In the genomic region with DNA sequence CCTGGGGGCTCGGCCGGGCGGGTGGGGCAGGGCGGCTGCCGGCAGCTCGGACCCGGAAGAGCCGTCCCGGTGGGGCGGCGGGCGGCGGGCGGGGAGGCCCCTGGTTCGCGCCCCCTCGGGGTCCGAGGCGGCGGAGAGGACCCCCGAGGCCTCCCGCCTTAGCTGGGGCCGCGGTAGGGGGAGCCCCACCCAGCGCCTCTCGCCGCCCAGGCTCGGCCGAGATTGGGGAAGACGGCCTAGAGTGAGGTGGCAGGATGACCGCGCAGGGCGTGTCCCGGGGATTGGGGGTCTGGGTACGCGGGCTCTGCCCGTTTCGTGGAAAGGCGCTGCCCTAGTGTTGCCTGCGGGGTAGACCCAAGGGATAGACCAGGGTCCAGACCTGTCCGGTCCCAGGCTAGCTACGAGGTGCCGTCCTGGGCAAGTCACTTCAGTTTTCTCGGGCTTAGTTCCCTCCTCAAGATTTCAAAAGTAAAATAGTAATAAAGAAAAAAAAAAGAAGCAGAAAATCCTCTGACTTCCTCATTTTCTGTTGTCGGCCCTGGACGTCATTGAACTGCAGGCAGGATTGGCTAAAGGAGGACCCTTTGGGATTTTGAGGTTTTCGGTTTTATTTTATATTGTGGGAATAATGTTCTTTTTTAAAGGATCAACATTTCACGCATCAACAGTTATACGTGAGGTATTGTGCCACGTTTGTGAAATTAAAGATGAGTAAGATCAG, we compare ENCODE assay signal across 8 cellular contexts. TPM values are rescaled to one million over a fixed set of nuclear protein-coding genes. Genes with fewer than 3 reads are reported as not detected.
DNase-seq lines count a peak whose midpoint lies in the region; ATAC-seq lines count a peak whose summit lies in the region.

No MANE protein-coding gene starts in this region.

- H4K8ac ChIP-seq in mesendoderm (ENCODE audit: low read depth, low read length): peak overlapping the region; percentile 93

- peak overlapping the region; percentile 96 for H3K56ac ChIP-seq in mesendoderm (ENCODE audit: low read length)

- no peaks in the 10 kb centered on the region for H3K9me3 ChIP-seq in effector memory CD4-positive, alpha-beta T cell (ENCODE audit: control insufficient read depth, low read length)

- H3K9ac ChIP-seq in mesendoderm (ENCODE audit: low read length): peak overlapping the region; percentile 98

- H4K5ac ChIP-seq in mesendoderm (ENCODE audit: low read length): no peak overlapping the region

- H3K4me1 ChIP-seq in effector memory CD4-positive, alpha-beta T cell (ENCODE audit: control insufficient read depth, insufficient read depth, low read length, poor library complexity, severe bottlenecking): peaks cover 19% of the 10 kb centered on the region
- H3K4me1 ChIP-seq in mesendoderm (ENCODE audit: control insufficient read depth, low read depth, low read length): peaks cover 10% of the 10 kb centered on the region

- peak overlapping the region; percentile 88 for H3K4me3 ChIP-seq in effector memory CD4-positive, alpha-beta T cell (ENCODE audit: insufficient read depth, low read depth, low read length, poor library complexity, severe bottlenecking)
- peak overlapping the region; percentile 97 for H3K4me3 ChIP-seq in mesendoderm (ENCODE audit: low read length)

- ATAC-seq in GM18508 (IDR thresholded peaks at IDR 0.05; ENCODE audit: insufficient read depth, unreplicated experiment) (peak; percentile 18), HG02759 (IDR thresholded peaks at IDR 0.05; ENCODE audit: unreplicated experiment) (peak; percentile 54)

- WGBS in mesendoderm (ENCODE audit: extremely low coverage, insufficient coverage, low lambda C conversion rate): no CpG with 5 or more reads among the region's 50 CpGs

- no peak overlapping the region for H2BK5ac ChIP-seq in mesendoderm (ENCODE audit: low read length)

- H3K4ac ChIP-seq in mesendoderm (ENCODE audit: low read depth, low read length): peak overlapping the region; percentile 99

- peaks cover 4% of the 10 kb centered on the region for H3K36me3 ChIP-seq in effector memory CD4-positive, alpha-beta T cell (ENCODE audit: control insufficient read depth, insufficient read depth, low read length)
- no peaks in the 10 kb centered on the region for H3K36me3 ChIP-seq in mesendoderm (ENCODE audit: control insufficient read depth, insufficient read depth, low read length)

- no peaks in the 10 kb centered on the region for H3K27me3 ChIP-seq in effector memory CD4-positive, alpha-beta T cell (replicated peaks; ENCODE audit: control insufficient read depth, insufficient read depth, low read length, poor library complexity, severe bottlenecking)
- no peaks in the 10 kb centered on the region for H3K27me3 ChIP-seq in mesendoderm (ENCODE audit: insufficient read depth, low read length, poor library complexity)

- H3K4me2 ChIP-seq in mesendoderm (ENCODE audit: low read length): peak overlapping the region; percentile 76

- H2BK120ac ChIP-seq in mesendoderm (ENCODE audit: low read depth, low read length): peak overlapping the region; percentile 95

- H3K18ac ChIP-seq in mesendoderm (ENCODE audit: low read length): peak overlapping the region; percentile 100

- H3K27ac ChIP-seq in effector memory CD4-positive, alpha-beta T cell (ENCODE audit: insufficient read depth, low read length, poor library complexity, severe bottlenecking): peak overlapping the region; percentile 84
- H3K27ac ChIP-seq in mesendoderm (ENCODE audit: low read depth, low read length): peak overlapping the region; percentile 92

- peak; percentile 8 for DNase-seq in NCI-H146 treated with DMSO at 0.1 percent for 48 hours (lab: John Stamatoyannopoulos, UW; ENCODE audit: unreplicated experiment)
- DNase-seq in activated CD4-positive, alpha-beta T cell treated with anti-CD3 and anti-CD28 coated beads, Interleukin-2, amount 50 U/mL, for 4 hours: peak; percentile 16 to 27
- DNase-seq in effector memory CD4-positive, alpha-beta T cell: peak; percentile 35 to 48 (median 35)
- DNase-seq in mesendoderm: peak; percentile 68
- DNase-seq in stimulated activated CD8-positive, alpha-beta memory T cell treated with anti-CD3 and anti-CD28 coated beads, Interleukin-4, amount 100 ng/mL, for 24 hours (ENCODE audit: low read depth): peak; percentile 31
- DNase-seq in medulla oblongata (ENCODE audit: extremely low spot score): no peak

- H2AK5ac ChIP-seq in mesendoderm (ENCODE audit: low read length): no peak overlapping the region

- H3K23ac ChIP-seq in mesendoderm (ENCODE audit: low read length): peak overlapping the region; percentile 94

- H3K79me2 ChIP-seq in mesendoderm (ENCODE audit: control insufficient read depth, insufficient read depth, low read length): peaks cover 35% of the 10 kb centered on the region

- peaks cover 5% of the 10 kb centered on the region for H3K79me1 ChIP-seq in mesendoderm (ENCODE audit: low read length)

- H2BK15ac ChIP-seq in mesendoderm (replicated peaks; ENCODE audit: low read depth): peak overlapping the region; percentile 39

RNA-seq across cellular contexts. Expression of a gene that starts 0.6 kb away (rescaled TPM):
- 126 TPM for polyA plus RNA-seq in mesendoderm (2013, experiment 1 of 2)
- polyA plus RNA-seq in mesendoderm (2013, experiment 2 of 2): 136 TPM

RNA-seq across cellular contexts. Expression of a gene that starts 36.5 kb away (rescaled TPM):
- polyA plus RNA-seq in mesendoderm (2013, experiment 1 of 2): 0.90 TPM
- polyA plus RNA-seq in mesendoderm (2013, experiment 2 of 2): 1.0 TPM
